Comparison of ENCODE assay signal across 8 cellular contexts in the genomic region with DNA sequence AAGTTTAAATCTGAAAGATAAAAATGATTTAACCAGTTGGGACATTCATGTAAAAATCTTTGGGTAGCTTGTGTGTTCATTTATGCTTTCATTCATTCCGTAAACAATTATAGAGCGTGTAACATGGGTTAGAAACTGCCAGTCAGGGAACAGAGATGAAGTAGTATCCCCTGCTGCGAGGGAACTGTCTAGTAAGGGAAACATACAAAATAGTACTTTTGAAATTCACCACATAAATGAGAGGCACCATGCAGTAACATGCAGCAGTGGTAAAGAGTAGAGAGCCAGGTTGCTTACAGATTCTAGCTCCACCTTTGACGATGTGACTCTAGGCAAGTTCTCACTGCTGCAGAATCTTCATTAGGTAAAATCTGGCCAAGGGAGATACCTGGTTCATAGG. TPM values are rescaled to one million over a fixed set of nuclear protein-coding genes. Genes with fewer than 3 reads are reported as not detected.
DNase-seq lines count a peak whose midpoint lies in the region; ATAC-seq, FAIRE-seq and TF ChIP-seq lines count a peak whose summit lies in the region.

No MANE protein-coding gene starts in this region.

- no peaks in the 10 kb centered on the region for H3K36me3 ChIP-seq in upper lobe of right lung

- H3K36me3 Mint-ChIP-seq in activated CD8-positive, alpha-beta T cell treated with anti-CD3 and anti-CD28 coated beads, Interleukin-2, amount 10 ng/mL, durations not matched to agents 7 days and 5 days (ENCODE audit: low read depth), result peaks cover 34% of the 10 kb centered on the region

- no peaks in the 10 kb centered on the region for H3K9me3 Mint-ChIP-seq in activated CD8-positive, alpha-beta T cell treated with anti-CD3 and anti-CD28 coated beads, Interleukin-2, amount 10 ng/mL, durations not matched to agents 7 days and 5 days (ENCODE audit: insufficient read depth)

- no peak overlapping the region for H3K27ac ChIP-seq in upper lobe of right lung

- peaks cover 11% of the 10 kb centered on the region for H3K4me1 ChIP-seq in upper lobe of right lung

- peaks cover 37% of the 10 kb centered on the region for H3K4me1 Mint-ChIP-seq in activated CD8-positive, alpha-beta T cell treated with anti-CD3 and anti-CD28 coated beads, Interleukin-2, amount 10 ng/mL, durations not matched to agents 7 days and 5 days (ENCODE audit: low read depth)

- peak overlapping the region; percentile 100 for H3K4me3 Mint-ChIP-seq in activated CD8-positive, alpha-beta T cell treated with anti-CD3 and anti-CD28 coated beads, Interleukin-2, amount 10 ng/mL, durations not matched to agents 7 days and 5 days

- POLR2A ChIA-PET in activated CD8-positive, alpha-beta T cell treated with anti-CD3 and anti-CD28 coated beads, Interleukin-2, amount 10 ng/mL, durations not matched to agents 7 days and 5 days (lab: Charles Lee), result interaction anchor here (0.6 to 5.8 kb wide), 9 partner anchors 12 to 1066 kb away, joined by 3 to 164 read pairs (median 4); no protein-coding TSS in a partner anchor

- H3K27me3 Mint-ChIP-seq in activated CD8-positive, alpha-beta T cell treated with anti-CD3 and anti-CD28 coated beads, Interleukin-2, amount 10 ng/mL, durations not matched to agents 7 days and 5 days (ENCODE audit: low read depth), result no peaks in the 10 kb centered on the region

- CTCF ChIA-PET in activated CD8-positive, alpha-beta T cell treated with anti-CD3 and anti-CD28 coated beads, Interleukin-2, amount 10 ng/mL, durations not matched to agents 7 days and 5 days (lab: Charles Lee), result interaction anchor here (0.8 to 5.6 kb wide), 6 partner anchors 11 to 517 kb away, joined by 3 to 77 read pairs (median 4); no protein-coding TSS in a partner anchor

- H3K9me3 ChIP-seq in upper lobe of right lung, result no peaks in the 10 kb centered on the region

- H3K27ac Mint-ChIP-seq in activated CD8-positive, alpha-beta T cell treated with anti-CD3 and anti-CD28 coated beads, Interleukin-2, amount 10 ng/mL, durations not matched to agents 7 days and 5 days, result peak overlapping the region; percentile 99

- H3K4me3 ChIP-seq in upper lobe of right lung, result peak overlapping the region; percentile 73

- DNase-seq in ACHN (peak; percentile 18), GM13977 (ENCODE audit: low spot score) (peak; percentile 5), left kidney (ENCODE audit: low read depth, low spot score) (peak; percentile 24), upper lobe of right lung (no peak), inferior parietal cortex (ENCODE audit: extremely low spot score) (no peak), HTR-8/SVneo (ENCODE audit: insufficient read length, low spot score) (no peak)
- no peak for DNase-seq in activated CD8-positive, alpha-beta T cell treated with anti-CD3 and anti-CD28 coated beads, Interleukin-2, amount 10 ng/mL, durations not matched to agents 7 days and 5 days

- FAIRE-seq in HTR-8/SVneo (lab: Jason Lieb, UNC), result no peak

- intact Hi-C loops in upper lobe of right lung (cut with DNase I), result no loop called here

- TF ChIP-seq CTCF in GM13977 (IDR thresholded peaks at IDR 0.05; ENCODE audit: extremely low read depth, insufficient read depth, missing control alignments) (no peak), upper lobe of right lung (IDR thresholded peaks at IDR 0.05) (no peak)

- in situ Hi-C loops in ACHN (cut with HindIII; ENCODE audit: low pct_ligation_motif_present, low pct_unique_long_range_greater_than_20kb, low sequenced_read_pairs), result no loop called here
- in situ Hi-C loops in GM13977 (cut with MboI; ENCODE audit: low pct_unique_long_range_greater_than_20kb, low sequenced_read_pairs, unreplicated experiment), result no loop called here

- no peaks in the 10 kb centered on the region for H3K27me3 ChIP-seq in upper lobe of right lung

- no peak for ATAC-seq in activated CD8-positive, alpha-beta T cell treated with anti-CD3 and anti-CD28 coated beads, Interleukin-2, amount 10 ng/mL, durations not matched to agents 7 days and 5 days
- no peak for ATAC-seq in upper lobe of right lung
- ATAC-seq in GM19455 (IDR thresholded peaks at IDR 0.05; ENCODE audit: unreplicated experiment), result no peak

RNA-seq across cellular contexts. Expression of gene DZIP3, which starts 0.9 kb away (rescaled TPM):
- total RNA-seq in activated CD8-positive, alpha-beta T cell treated with anti-CD3 and anti-CD28 coated beads, Interleukin-2, amount 10 ng/mL, durations not matched to agents 7 days and 5 days, result 10 to 100 TPM; 20.5 to 20.8 TPM
- 8.9 TPM for total RNA-seq in upper lobe of right lung

RNA-seq across cellular contexts. Expression of gene CIP2A, which starts 1.2 kb away (rescaled TPM):
- total RNA-seq in activated CD8-positive, alpha-beta T cell treated with anti-CD3 and anti-CD28 coated beads, Interleukin-2, amount 10 ng/mL, durations not matched to agents 7 days and 5 days, result 10 to 100 TPM; 58.5 to 64.3 TPM
- 1.9 TPM for total RNA-seq in upper lobe of right lung

Comparison
In these comparisons a context has a peak if more than half of its experiments do, and no peak if none do; other contexts are left out.
1. DNase-seq: peak in ACHN (single experiment), GM13977 (single experiment) and left kidney (single experiment); none in activated CD8-positive, alpha-beta T cell treated with anti-CD3 and anti-CD28 coated beads, Interleukin-2, amount 10 ng/mL, durations not matched to agents 7 days and 5 days (single experiment), upper lobe of right lung (single experiment), inferior parietal cortex (single experiment) and HTR-8/SVneo (single experiment).
2. RNA of gene CIP2A, which starts 1.2 kb away (total RNA-seq): 58.5 to 64.3 TPM in activated CD8-positive, alpha-beta T cell treated with anti-CD3 and anti-CD28 coated beads, Interleukin-2, amount 10 ng/mL, durations not matched to agents 7 days and 5 days; 1.9 TPM in upper lobe of right lung (single experiment); every median in the first group is over 10 times any median in the second.